8 cellular contexts compared by ENCODE assay signal in the genomic region with DNA sequence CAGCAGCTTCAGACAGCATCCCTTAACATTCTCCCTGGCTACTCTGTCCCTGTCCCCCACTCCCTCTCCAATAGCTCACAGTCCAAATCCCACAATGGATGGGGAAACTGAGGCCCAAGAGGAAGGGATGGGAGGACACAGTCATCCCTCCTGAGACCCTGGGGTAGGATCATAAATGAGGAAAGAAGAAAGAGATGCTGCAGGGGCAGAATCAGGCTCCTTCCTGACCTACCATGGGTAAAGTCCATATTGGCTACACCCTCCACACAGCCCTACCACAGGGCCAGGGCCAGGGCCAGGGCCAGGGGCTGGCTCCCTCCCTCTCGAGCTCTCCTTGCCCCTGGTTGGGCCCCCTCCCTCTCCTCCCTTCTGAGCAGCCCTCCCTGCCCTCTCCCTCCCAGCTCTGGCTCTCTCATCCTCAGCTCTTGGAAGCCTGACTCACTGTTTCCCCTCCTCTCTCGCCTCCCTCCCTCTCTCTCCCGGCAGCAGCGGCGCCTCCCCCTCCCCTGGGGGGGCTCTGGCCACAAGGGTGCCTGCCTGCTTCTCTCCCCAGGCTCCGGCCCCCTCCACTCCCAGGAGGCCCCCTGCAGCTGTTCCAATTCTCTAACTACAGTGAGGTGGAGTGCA. TPM values are rescaled to one million over a fixed set of nuclear protein-coding genes. Genes with fewer than 3 reads are reported as not detected.
DNase-seq lines count a peak whose midpoint lies in the region; ATAC-seq, FAIRE-seq and TF ChIP-seq lines count a peak whose summit lies in the region.

No MANE protein-coding gene starts in this region.

- WGBS in K562 (ENCODE audit: insufficient coverage, low coverage, missing lambda C conversion rate): 4% methylated on average over 4 of the region's 6 CpGs

- no peaks in the 10 kb centered on the region for H3F3A ChIP-seq in PC-3 (ENCODE audit: low read length, unreplicated experiment)

- H3K4me2 ChIP-seq in PC-3 (ENCODE audit: low read length): peak overlapping the region; percentile 75
- H3K4me2 ChIP-seq in K562 (ENCODE audit: insufficient read depth, low read length): peak overlapping the region; percentile 56

- in situ Hi-C loops in K562 (cut with MboI): no loop called here

- H3K9ac ChIP-seq in PC-3 (ENCODE audit: low read length) (no peak overlapping the region), K562 (ENCODE audit: insufficient read depth in 1 of 2, low read depth in 2 of 2, low read length in 2 of 2) (peak overlapping the region in 1 of 2 experiments; percentile 72; a peak in 2 of 4 replicates)

- H4K20me1 ChIP-seq in PC-3 (ENCODE audit: low read length): peaks cover 66% of the 10 kb centered on the region
- peaks cover 53% of the 10 kb centered on the region for H4K20me1 ChIP-seq in K562 (replicated peaks; ENCODE audit: control insufficient read depth, insufficient read depth, low read length)

- H3K4me1 ChIP-seq in PC-3 (ENCODE audit: insufficient read depth, low read length) (peaks cover 43% of the 10 kb centered on the region), K562 (replicated peaks in 1 of 2; ENCODE audit: control insufficient read depth in 2 of 2, insufficient read depth in 2 of 2, low read length in 2 of 2) (peaks cover 76 to 84% of the 10 kb centered on the region in 2 experiments)

- intact Hi-C loops in PC-3 (cut with micrococcal nuclease) (no loop called here), K562 (cut with micrococcal nuclease) (no loop called here)

- POLR2A ChIA-PET in PC-3 (lab: Charles Lee; ENCODE audit: unreplicated experiment) (no interaction called here), K562 (lab: Yijun Ruan, JAX) (interaction anchor here (0.5 to 4.5 kb wide), 11 partner anchors 7 to 390 kb away, joined by 3 to 28 read pairs (median 3); no protein-coding TSS in a partner anchor)

- DNase-seq in H7: peak; percentile 80
- peak; percentile 46 for DNase-seq in PC-3
- DNase-seq in K562 (ENCODE audit: extremely low read depth in 1 of 4, low spot score in 3 of 4): peak; percentile 78 to 88 (median 84)
- DNase-seq in left kidney (ENCODE audit: low read depth, low spot score): peak; percentile 73
- peak; percentile 41 for DNase-seq in stimulated activated CD8-positive, alpha-beta memory T cell treated with anti-CD3 and anti-CD28 coated beads, Interleukin-12 subunit alpha, Interleukin-12 subunit beta, amount 100 ng/mL, for 4 hours (ENCODE audit: low read depth)
- no peak for DNase-seq in RKO (ENCODE audit: low spot score)

- H3K4me3 ChIP-seq in H7 (ENCODE audit: insufficient read depth, low read depth, low read length) (no peak overlapping the region), PC-3 (ENCODE audit: low read length) (peak overlapping the region; percentile 48; the same call in 1 of the 2 replicates), K562 (no peak overlapping the region)

- H3K27me3 ChIP-seq in H7 (ENCODE audit: control insufficient read depth, insufficient read depth, low read length) (no peaks in the 10 kb centered on the region), PC-3 (ENCODE audit: low read length) (no peaks in the 10 kb centered on the region), K562 (ENCODE audit: control insufficient read depth in 2 of 2, insufficient read depth in 2 of 2, low read length in 2 of 2) (no peaks in the 10 kb centered on the region)

- H3K9me2 ChIP-seq in PC-3 (replicated peaks; ENCODE audit: low read length): no peaks in the 10 kb centered on the region

- BruUV-seq in PC-3 (replicated peaks; lab: Mats Ljungman, UMichigan) (no TSS peak), K562 (replicated peaks; lab: Mats Ljungman, UMichigan) (no TSS peak)

- H3K79me2 ChIP-seq in PC-3 (ENCODE audit: low read length) (peaks cover 96% of the 10 kb centered on the region), K562 (ENCODE audit: control insufficient read depth, insufficient read depth, low read length) (peaks cover 98% of the 10 kb centered on the region)

- H2AFZ ChIP-seq in PC-3 (ENCODE audit: low read length) (no peak overlapping the region), K562 (ENCODE audit: low read depth, low read length) (no peak overlapping the region)

- H3K27ac ChIP-seq in PC-3 (ENCODE audit: low read length) (no peak overlapping the region), K562 (ENCODE audit: extremely low read depth, low read depth, low read length) (peak overlapping the region; percentile 16; the same call in 1 of the 3 replicates)

- CTCF ChIA-PET in PC-3 (lab: Charles Lee): interaction anchor here (0.7 kb wide), 1 partner anchor 9 kb away, joined by 3 read pairs; no protein-coding TSS in a partner anchor
- CTCF ChIA-PET in K562 (lab: Yijun Ruan, JAX; ENCODE audit: low intra/inter-chr PET ratio): no interaction called here

- TF ChIP-seq EP300 in K562 (IDR thresholded peaks at IDR 0.05; ENCODE audit: low read length): peak; percentile 2; the same call in 1 of the 2 replicates

- TF ChIP-seq CTCF in PC-3 (conservative IDR thresholded peaks at IDR 0.05; ENCODE audit: low read depth, low read length) (no peak), K562 (IDR thresholded peaks at IDR 0.05 in 2 of 3, conservative IDR thresholded peaks at IDR 0.05 in 1 of 3; ENCODE audit: insufficient read depth in 2 of 3, low read depth in 1 of 3, low read length in 3 of 3) (peak in 1 of 3 experiments; percentile 2; a peak in 1 of 6 replicates)

- H3K9me1 ChIP-seq in K562 (ENCODE audit: control insufficient read depth, insufficient read depth, low read length): peaks cover 16% of the 10 kb centered on the region

- TF ChIP-seq RAD21 in K562 (CRISPR knock-in tag; conservative IDR thresholded peaks at IDR 0.05 in 1 of 2, IDR thresholded peaks at IDR 0.05 in 1 of 2): no peak

- ATAC-seq in PC-3: peak; percentile 32
- ATAC-seq in K562: peak; percentile 52
- no peak for ATAC-seq in GM21723 (IDR thresholded peaks at IDR 0.05; ENCODE audit: unreplicated experiment)
- ATAC-seq in HG02610 (IDR thresholded peaks at IDR 0.05; ENCODE audit: unreplicated experiment): no peak

- TF ChIP-seq POLR2A in K562 (conservative IDR thresholded peaks at IDR 0.05): no peak

- peak; percentile 87 for FAIRE-seq in K562 (lab: Jason Lieb, UNC)

- no peaks in the 10 kb centered on the region for H3K9me3 ChIP-seq in PC-3 (ENCODE audit: low read length)
- H3K9me3 ChIP-seq in K562 (replicated peaks; ENCODE audit: control insufficient read depth, insufficient read depth, low read depth, low read length): no peaks in the 10 kb centered on the region

- H3K36me3 ChIP-seq in H7 (replicated peaks; ENCODE audit: control insufficient read depth, insufficient read depth, low read length) (no peaks in the 10 kb centered on the region; the same call in 1 of the 2 replicates), PC-3 (ENCODE audit: low read depth, low read length) (no peaks in the 10 kb centered on the region), K562 (ENCODE audit: control insufficient read depth, insufficient read depth, low read length) (peaks cover 33% of the 10 kb centered on the region; the same call in 2 of the 3 replicates)

TF ChIP-seq in K562, 482 proteins besides CTCF, POLR2A, EP300 and RAD21 (continues in another document):
- TF ChIP-seq ZSCAN29 (IDR thresholded peaks at IDR 0.05) (no peak), FOSL1 (tag; conservative IDR thresholded peaks at IDR 0.05) (peak; percentile 95), NRF1 (conservative IDR thresholded peaks at IDR 0.05 in 1 of 2, IDR thresholded peaks at IDR 0.05 in 1 of 2) (peak in 1 of 2 experiments; percentile 19; a peak in 1 of 4 replicates), SMARCA4 (IDR thresholded peaks at IDR 0.05) (peak; percentile 88)

RNA-seq across cellular contexts. Expression of a gene that starts 4.9 kb away (rescaled TPM):
- 8.8 and 11.2 TPM in 2 replicates for total RNA-seq in H7 (2014; rRNA removed; shearing (Covaris generic))
- total RNA-seq in PC-3 (2014; rRNA removed) (15.2 and 20.4 TPM in 2 replicates), K562 (2014; rRNA removed) (7.9 and 12.5 TPM in 2 replicates), K562 (2014; rRNA removed; fragmentation: Illumina TruSeq; extraction: Trizol) (3.6 and 4.6 TPM in 2 replicates), K562 (2015; rRNA removed; fragmentation: Illumina TruSeq; extraction: Trizol) (4.7 and 4.8 TPM in 2 replicates), K562 (2021) (36.4 and 37.8 TPM in 2 replicates)
- 62.5 and 101 TPM in 2 replicates for total RNA-seq in K562 (2011; cell fraction: chromatin; rRNA removed; ENCODE audit: low replicate concordance)
- total RNA-seq in K562 (2011; cell fraction: nucleolus; rRNA removed): 36.7 and 38.9 TPM in 2 replicates
- total RNA-seq in K562 (2011; cell fraction: nucleoplasm; rRNA removed): 49.2 and 72.8 TPM in 2 replicates
- polyA plus RNA-seq in K562 (2011; rRNA removed) (3.1 and 4.2 TPM in 2 replicates), K562 (2014; fragmentation: Illumina TruSeq; extraction: Trizol) (5.4 and 9.5 TPM in 2 replicates), K562 (2014; fragmentation: Nextera tagmentation; extraction: Ambion mirVana) (under 1 TPM; 0.21 to 0.59 TPM), K562 (2014; rRNA removed) (8.5 and 9.0 TPM in 2 replicates)
- polyA plus RNA-seq in K562 (2011; cell fraction: cytosol; rRNA removed): 2.3 and 3.9 TPM in 2 replicates
- 13.3 and 21.8 TPM in 2 replicates for polyA plus RNA-seq in K562 (2011; cell fraction: nucleus; rRNA removed)
- polyA plus RNA-seq in K562 (2012): 13.7 and 18.2 TPM in 2 replicates
- 3.7 and 9.1 TPM in 2 replicates for polyA minus RNA-seq in K562 (2011; rRNA and poly(A)+ RNA removed)
- polyA minus RNA-seq in K562 (2011; cell fraction: cytosol; rRNA and poly(A)+ RNA removed): 12.2 and 15.2 TPM in 2 replicates
- 10.6 and 11.6 TPM in 2 replicates for polyA minus RNA-seq in K562 (2011; cell fraction: nucleus; rRNA and poly(A)+ RNA removed)

RNA-seq across cellular contexts. Expression of a gene that starts 36.0 kb away (rescaled TPM):
- 0.07 and 0.30 TPM in 2 replicates for total RNA-seq in H7 (2014; rRNA removed; shearing (Covaris generic))
- not detected in 2 replicates for total RNA-seq in PC-3 (2014; rRNA removed)
- total RNA-seq in K562 (2011; cell fraction: chromatin; rRNA removed; ENCODE audit: low replicate concordance): not detected in 2 replicates
- total RNA-seq in K562 (2011; cell fraction: nucleolus; rRNA removed): not detected in 2 replicates
- not detected in 2 replicates for total RNA-seq in K562 (2011; cell fraction: nucleoplasm; rRNA removed)
- not detected in 2 replicates for total RNA-seq in K562 (2014; rRNA removed)
- total RNA-seq in K562 (2014; rRNA removed; fragmentation: Illumina TruSeq; extraction: Trizol): not detected in 2 replicates
- not detected in 2 replicates for total RNA-seq in K562 (2015; rRNA removed; fragmentation: Illumina TruSeq; extraction: Trizol)
- 0.11 and 0.38 TPM in 2 replicates for total RNA-seq in K562 (2021)
- polyA plus RNA-seq in K562 (2011; rRNA removed): 0.04 TPM in 1 of 2 replicates, not detected in the other
- polyA plus RNA-seq in K562 (2011; cell fraction: cytosol; rRNA removed): 0.06 TPM in 1 of 2 replicates, not detected in the other
- polyA plus RNA-seq in K562 (2011; cell fraction: nucleus; rRNA removed): 0.20 TPM in 1 of 2 replicates, not detected in the other
- not detected in 2 replicates for polyA plus RNA-seq in K562 (2012)
- polyA plus RNA-seq in K562 (2014; fragmentation: Illumina TruSeq; extraction: Trizol): not detected in 2 replicates
- not detected for polyA plus RNA-seq in K562 (2014; fragmentation: Nextera tagmentation; extraction: Ambion mirVana)
- not detected in 2 replicates for polyA plus RNA-seq in K562 (2014; rRNA removed)
- not detected in 2 replicates for polyA minus RNA-seq in K562 (2011; rRNA and poly(A)+ RNA removed)
- polyA minus RNA-seq in K562 (2011; cell fraction: cytosol; rRNA and poly(A)+ RNA removed): not detected in 2 replicates
- polyA minus RNA-seq in K562 (2011; cell fraction: nucleus; rRNA and poly(A)+ RNA removed): not detected in 2 replicates

Comparison
In these comparisons a context has a peak if more than half of its experiments do, and no peak if none do; other contexts are left out.
1. ATAC-seq: peak in PC-3 (single experiment) and K562 (single experiment); none in GM21723 (single experiment) and HG02610 (single experiment).